Comparison of ENCODE assay signal across 22 cellular contexts in genomic region chr10:35346248-35346647, GRCh38. TPM values are rescaled to one million over a fixed set of nuclear protein-coding genes. Genes with fewer than 3 reads are reported as not detected.
DNase-seq lines count a peak whose midpoint lies in the region; ATAC-seq and TF ChIP-seq lines count a peak whose summit lies in the region.
"Had no signal": no experiment of that assay in that cellular context is flagged by ENCODE, and none has a peak within 500 bp of the region (broad histone marks: within the 10 kb centered on the region; RNA-seq: fewer than 3 reads in every experiment).

No MANE protein-coding gene starts in this region.

- H2AFZ ChIP-seq in trophoblast cell (ENCODE audit: insufficient read depth, low read length, poor library complexity): no peak overlapping the region
- no peak overlapping the region for H2AFZ ChIP-seq in mesenchymal stem cell (ENCODE audit: low read depth, low read length)

- H3K27ac ChIP-seq in left ventricle myocardium inferior (replicated peaks): peak overlapping the region; percentile 43
- no peak overlapping the region for H3K27ac ChIP-seq in endodermal cell (ENCODE audit: low read depth, low read length)
- no peak overlapping the region for H3K27ac ChIP-seq in trophoblast cell (ENCODE audit: low read depth, low read length)
- H3K27ac ChIP-seq in mesenchymal stem cell (ENCODE audit: low read length, poor library complexity, severe bottlenecking): no peak overlapping the region
- H3K27ac ChIP-seq: 22Rv1, KMS-11 had no signal

- no peak for DNase-seq in left ventricle myocardium inferior
- no peak for DNase-seq in Right ventricle myocardium superior
- DNase-seq in endodermal cell: no peak
- DNase-seq in trophoblast cell: no peak
- no peak for DNase-seq in cerebellar cortex (ENCODE audit: low spot score)
- DNase-seq in mucosa of descending colon: no peak
- no peak for DNase-seq in mesenchymal stem cell
- DNase-seq: AML-193; CD4-positive, CD25-positive, alpha-beta regulatory T cell; COR-L47; DMS 273 treated with DMSO at 0.1 percent for 48 hours; DND-41; NCI-H1417 treated with DMSO at 0.1 percent for 48 hours; NCI-H187 treated with DMSO at 0.1 percent for 48 hours; NCI-H2227 treated with DMSO at 0.1 percent for 48 hours; NCI-H510A treated with DMSO at 0.1 percent for 48 hours; NCI-H774; SHP77 treated with DMSO at 0.1 percent for 48 hours; SK-N-SH had no signal

- H4K12ac ChIP-seq in trophoblast cell (ENCODE audit: low read depth, low read length): no peak overlapping the region

- H3K4me3 Mint-ChIP-seq in endodermal cell: no peak overlapping the region

- no peak overlapping the region for H2AK5ac ChIP-seq in trophoblast cell (ENCODE audit: low read length)
- H2AK5ac ChIP-seq in mesenchymal stem cell (ENCODE audit: low read length, severe bottlenecking): no peak overlapping the region

- H3K9ac ChIP-seq in endodermal cell (ENCODE audit: extremely low read depth, low read length, poor library complexity, severe bottlenecking) (no peak overlapping the region), trophoblast cell (ENCODE audit: low read length) (no peak overlapping the region), mesenchymal stem cell (ENCODE audit: low read length) (no peak overlapping the region)
- H3K9ac ChIP-seq: KMS-11, SK-N-SH had no signal

- TF ChIP-seq CTCF in left ventricle myocardium inferior (IDR thresholded peaks at IDR 0.05; ENCODE audit: borderline replicate concordance) (no peak), endodermal cell (conservative IDR thresholded peaks at IDR 0.05) (no peak), mucosa of descending colon (IDR thresholded peaks at IDR 0.05) (no peak)

- H3K18ac ChIP-seq in trophoblast cell (ENCODE audit: low read length): no peak overlapping the region
- H3K18ac ChIP-seq in mesenchymal stem cell (ENCODE audit: low read depth in 1 of 2, low read length in 2 of 2): no peak overlapping the region

- H3K36me3 Mint-ChIP-seq in endodermal cell (ENCODE audit: low read depth): no peaks in the 10 kb centered on the region
- H3K36me3 Mint-ChIP-seq: CD4-positive, CD25-positive, alpha-beta regulatory T cell had no signal

- H3K27me3 Mint-ChIP-seq in endodermal cell (ENCODE audit: insufficient read depth): no peaks in the 10 kb centered on the region
- H3K27me3 Mint-ChIP-seq: CD4-positive, CD25-positive, alpha-beta regulatory T cell had no signal

- H3K14ac ChIP-seq in trophoblast cell (ENCODE audit: low read length) (no peak overlapping the region), mesenchymal stem cell (ENCODE audit: low read length in 2 of 2) (no peak overlapping the region)

- H3K36me3 ChIP-seq in left ventricle myocardium inferior (no peaks in the 10 kb centered on the region), endodermal cell (ENCODE audit: control insufficient read depth, insufficient read depth, low read length) (peaks cover 5% of the 10 kb centered on the region), trophoblast cell (ENCODE audit: control insufficient read depth in 1 of 2, insufficient read depth in 2 of 2, low read length in 2 of 2) (no peaks in the 10 kb centered on the region), mucosa of descending colon (ENCODE audit: low read depth) (no peaks in the 10 kb centered on the region), mesenchymal stem cell (ENCODE audit: control insufficient read depth in 1 of 2, insufficient read depth in 2 of 2, low read depth in 1 of 2, low read length in 2 of 2) (peaks cover 0 to 3% of the 10 kb centered on the region in 2 experiments)

- intact Hi-C loops in left ventricle myocardium inferior (cut with micrococcal nuclease): no loop called here
- intact Hi-C loops in Right ventricle myocardium superior (cut with DNase I): no loop called here
- intact Hi-C loops in mucosa of descending colon (cut with DNase I, micrococcal nuclease): no loop called here

- H3K4me1 ChIP-seq in left ventricle myocardium inferior: peaks cover 93% of the 10 kb centered on the region
- H3K4me1 ChIP-seq in endodermal cell (ENCODE audit: control insufficient read depth, insufficient read depth, low read length): peaks cover 17% of the 10 kb centered on the region
- H3K4me1 ChIP-seq in trophoblast cell (ENCODE audit: control insufficient read depth in 1 of 2, insufficient read depth in 2 of 2, low read length in 2 of 2): no peaks in the 10 kb centered on the region
- H3K4me1 ChIP-seq in mucosa of descending colon (ENCODE audit: low read depth): peaks cover 5% of the 10 kb centered on the region
- no peaks in the 10 kb centered on the region for H3K4me1 ChIP-seq in mesenchymal stem cell (ENCODE audit: control insufficient read depth, insufficient read depth, low read depth, low read length)

- peaks cover 9% of the 10 kb centered on the region for H3K79me2 ChIP-seq in trophoblast cell (ENCODE audit: control insufficient read depth, insufficient read depth, low read length, poor library complexity)

- H3K4ac ChIP-seq in trophoblast cell (ENCODE audit: low read depth, low read length): peak overlapping the region; percentile 15
- no peak overlapping the region for H3K4ac ChIP-seq in mesenchymal stem cell (ENCODE audit: low read depth in 1 of 2, low read length in 2 of 2)

- H3K4me2 ChIP-seq in trophoblast cell (ENCODE audit: low read length) (no peak overlapping the region), mesenchymal stem cell (ENCODE audit: low read length, poor library complexity, severe bottlenecking) (no peak overlapping the region)
- H3K4me2 ChIP-seq: KMS-11, SK-N-SH had no signal

- no peak overlapping the region for H2BK120ac ChIP-seq in trophoblast cell (ENCODE audit: insufficient read depth, low read length, poor library complexity)
- H2BK120ac ChIP-seq in mesenchymal stem cell (ENCODE audit: low read depth, low read length): no peak overlapping the region

- H4K91ac ChIP-seq in trophoblast cell (ENCODE audit: low read depth, low read length): no peak overlapping the region
- no peak overlapping the region for H4K91ac ChIP-seq in mesenchymal stem cell (ENCODE audit: low read length)

- peak overlapping the region; percentile 7 for H3K27ac Mint-ChIP-seq in endodermal cell

- H2BK5ac ChIP-seq in trophoblast cell (ENCODE audit: low read depth, low read length, poor library complexity) (no peak overlapping the region), mesenchymal stem cell (ENCODE audit: low read depth, low read length, poor library complexity, severe bottlenecking) (no peak overlapping the region)

- H2BK12ac ChIP-seq in trophoblast cell (ENCODE audit: low read length) (no peak overlapping the region), mesenchymal stem cell (ENCODE audit: low read length in 2 of 2) (no peak overlapping the region)

- no peaks in the 10 kb centered on the region for H3K9me3 Mint-ChIP-seq in endodermal cell
- H3K9me3 Mint-ChIP-seq: CD4-positive, CD25-positive, alpha-beta regulatory T cell had no signal

- H3K9me3 ChIP-seq in left ventricle myocardium inferior (replicated peaks) (no peaks in the 10 kb centered on the region), endodermal cell (ENCODE audit: control insufficient read depth, low read length) (no peaks in the 10 kb centered on the region), trophoblast cell (ENCODE audit: insufficient read depth, low read depth, low read length) (no peaks in the 10 kb centered on the region), mucosa of descending colon (no peaks in the 10 kb centered on the region), mesenchymal stem cell (ENCODE audit: control insufficient read depth, low read length) (no peaks in the 10 kb centered on the region)
- H3K9me3 ChIP-seq: SK-N-SH had no signal

- H3K23ac ChIP-seq in trophoblast cell (ENCODE audit: low read length) (no peak overlapping the region), mesenchymal stem cell (ENCODE audit: low read length in 2 of 2) (no peak overlapping the region)

- ATAC-seq in Right ventricle myocardium superior (ENCODE audit: poor library complexity) (no peak), mucosa of descending colon (no peak), GM19328 (IDR thresholded peaks at IDR 0.05; ENCODE audit: unreplicated experiment) (no peak)

- H3K79me1 ChIP-seq in trophoblast cell (ENCODE audit: low read length) (no peaks in the 10 kb centered on the region), mesenchymal stem cell (replicated peaks; ENCODE audit: low read length, poor library complexity, severe bottlenecking) (peaks cover 16% of the 10 kb centered on the region)

- no peak overlapping the region for H3K4me3 ChIP-seq in left ventricle myocardium inferior
- no peak overlapping the region for H3K4me3 ChIP-seq in endodermal cell (ENCODE audit: low read length)
- H3K4me3 ChIP-seq in trophoblast cell (ENCODE audit: low read depth, low read length): no peak overlapping the region
- H3K4me3 ChIP-seq in mucosa of descending colon: no peak overlapping the region
- no peak overlapping the region for H3K4me3 ChIP-seq in mesenchymal stem cell (ENCODE audit: insufficient read depth in 1 of 2, low read depth in 1 of 2, low read length in 2 of 2)

- H3K4me1 Mint-ChIP-seq in endodermal cell: peaks cover 40% of the 10 kb centered on the region

- H3K27me3 ChIP-seq in left ventricle myocardium inferior (ENCODE audit: low read depth) (no peaks in the 10 kb centered on the region), endodermal cell (ENCODE audit: control insufficient read depth, insufficient read depth, low read length, poor library complexity, severe bottlenecking) (no peaks in the 10 kb centered on the region), trophoblast cell (ENCODE audit: insufficient read depth, low read length) (no peaks in the 10 kb centered on the region), mesenchymal stem cell (ENCODE audit: control insufficient read depth in 1 of 2, insufficient read depth in 1 of 2, low read length in 2 of 2) (no peaks in the 10 kb centered on the region)

- no peak overlapping the region for H2BK15ac ChIP-seq in mesenchymal stem cell (ENCODE audit: low read depth, poor library complexity, severe bottlenecking)

- H4K8ac ChIP-seq in trophoblast cell (ENCODE audit: low read depth, low read length) (no peak overlapping the region), mesenchymal stem cell (ENCODE audit: low read length) (no peak overlapping the region)

RNA-seq across cellular contexts. Expression of gene CCNY, which starts 9.9 kb away (rescaled TPM):
- total RNA-seq in left ventricle myocardium inferior: 81.1 TPM
- 92.7 TPM for total RNA-seq in Right ventricle myocardium superior
- total RNA-seq in endodermal cell: 10 to 100 TPM; 60.5 to 65.9 TPM
- polyA plus RNA-seq in endodermal cell (2013, experiment 1 of 2): 47.6 TPM
- polyA plus RNA-seq in endodermal cell (2013, experiment 2 of 2): 44.6 TPM
- 38.5 and 42.4 TPM in 2 replicates for polyA plus RNA-seq in trophoblast cell (2013)
- 10 to 100 TPM; 48.6 to 64.4 (median 51.5) TPM for total RNA-seq in mucosa of descending colon
- 45.3 TPM for polyA plus RNA-seq in mesenchymal stem cell (2013, experiment 1 of 2)
- polyA plus RNA-seq in mesenchymal stem cell (2013, experiment 2 of 2): 48.1 TPM
